In the genomic region with DNA sequence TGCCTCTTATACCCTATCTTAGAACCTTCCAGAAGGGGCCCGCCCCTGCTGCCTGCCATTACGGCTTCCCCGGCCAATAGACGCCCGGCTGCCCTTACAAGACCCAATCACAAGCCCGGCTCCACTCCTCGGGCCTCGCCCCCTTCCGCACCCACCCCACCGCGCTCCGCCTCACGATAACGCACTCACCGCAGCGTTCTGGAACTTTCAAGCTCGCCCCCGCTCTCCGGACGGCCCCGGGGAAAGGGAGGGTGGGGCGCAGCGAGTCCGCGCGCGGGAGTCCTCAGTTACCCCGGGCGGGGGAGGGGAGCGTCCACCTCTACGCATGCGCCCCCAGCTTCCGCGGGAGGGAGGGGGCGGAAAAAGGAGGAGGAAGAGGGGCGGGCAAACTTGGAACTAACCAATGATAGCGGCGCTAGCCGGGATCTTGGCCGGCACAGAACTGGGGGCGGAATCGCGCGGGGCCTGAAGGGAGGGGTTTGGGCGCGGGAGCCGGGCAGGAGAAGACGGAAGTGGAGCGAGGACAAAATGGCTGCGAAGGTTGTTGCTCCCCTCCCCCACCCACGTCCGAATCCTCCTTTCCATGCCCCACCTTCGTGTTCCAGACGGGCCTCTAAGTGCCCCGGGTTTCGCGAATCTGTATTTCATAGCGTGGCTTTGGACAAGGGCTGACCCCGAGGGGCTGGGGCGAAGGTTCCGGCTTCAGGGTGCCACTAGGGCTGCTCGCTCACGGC, we compare ENCODE assay signal across 1 cellular context.
TF ChIP-seq lines count a peak whose summit lies in the region.

No MANE protein-coding gene starts in this region.

TF ChIP-seq in K562, 482 proteins besides CTCF, POLR2A, EP300 and RAD21 (continued from another document and continues in another):
- TF ChIP-seq, protein P1, sequence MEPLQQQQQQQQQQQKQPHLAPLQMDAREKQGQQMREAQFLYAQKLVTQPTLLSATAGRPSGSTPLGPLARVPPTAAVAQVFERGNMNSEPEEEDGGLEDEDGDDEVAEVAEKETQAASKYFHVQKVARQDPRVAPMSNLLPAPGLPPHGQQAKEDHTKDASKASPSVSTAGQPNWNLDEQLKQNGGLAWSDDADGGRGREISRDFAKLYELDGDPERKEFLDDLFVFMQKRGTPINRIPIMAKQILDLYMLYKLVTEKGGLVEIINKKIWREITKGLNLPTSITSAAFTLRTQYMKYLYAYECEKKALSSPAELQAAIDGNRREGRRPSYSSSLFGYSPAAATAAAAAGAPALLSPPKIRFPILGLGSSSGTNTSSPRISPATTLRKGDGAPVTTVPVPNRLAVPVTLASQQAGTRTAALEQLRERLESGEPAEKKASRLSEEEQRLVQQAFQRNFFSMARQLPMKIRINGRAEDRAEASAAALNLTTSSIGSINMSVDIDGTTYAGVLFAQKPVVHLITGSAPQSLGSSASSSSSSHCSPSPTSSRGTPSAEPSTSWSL (CRISPR knock-in tag; IDR thresholded peaks at IDR 0.05; ENCODE audit: borderline replicate concordance): no peak
- no peak for TF ChIP-seq HSF4 (CRISPR knock-in tag; IDR thresholded peaks at IDR 0.05; ENCODE audit: borderline replicate concordance)
- TF ChIP-seq TCF7L2 (IDR thresholded peaks at IDR 0.05; ENCODE audit: low read depth, low read length): no peak
- no peak for TF ChIP-seq MTF1 (CRISPR knock-in tag; IDR thresholded peaks at IDR 0.05; ENCODE audit: borderline replicate concordance)
- TF ChIP-seq ZNF282 (CRISPR knock-in tag; IDR thresholded peaks at IDR 0.05): no peak
- no peak for TF ChIP-seq NFIX (CRISPR knock-in tag; IDR thresholded peaks at IDR 0.05; ENCODE audit: low read depth)
- TF ChIP-seq, protein P2, sequence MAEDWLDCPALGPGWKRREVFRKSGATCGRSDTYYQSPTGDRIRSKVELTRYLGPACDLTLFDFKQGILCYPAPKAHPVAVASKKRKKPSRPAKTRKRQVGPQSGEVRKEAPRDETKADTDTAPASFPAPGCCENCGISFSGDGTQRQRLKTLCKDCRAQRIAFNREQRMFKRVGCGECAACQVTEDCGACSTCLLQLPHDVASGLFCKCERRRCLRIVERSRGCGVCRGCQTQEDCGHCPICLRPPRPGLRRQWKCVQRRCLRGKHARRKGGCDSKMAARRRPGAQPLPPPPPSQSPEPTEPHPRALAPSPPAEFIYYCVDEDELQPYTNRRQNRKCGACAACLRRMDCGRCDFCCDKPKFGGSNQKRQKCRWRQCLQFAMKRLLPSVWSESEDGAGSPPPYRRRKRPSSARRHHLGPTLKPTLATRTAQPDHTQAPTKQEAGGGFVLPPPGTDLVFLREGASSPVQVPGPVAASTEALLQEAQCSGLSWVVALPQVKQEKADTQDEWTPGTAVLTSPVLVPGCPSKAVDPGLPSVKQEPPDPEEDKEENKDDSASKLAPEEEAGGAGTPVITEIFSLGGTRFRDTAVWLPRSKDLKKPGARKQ (CRISPR knock-in tag; IDR thresholded peaks at IDR 0.05): no peak
- TF ChIP-seq, protein P3, sequence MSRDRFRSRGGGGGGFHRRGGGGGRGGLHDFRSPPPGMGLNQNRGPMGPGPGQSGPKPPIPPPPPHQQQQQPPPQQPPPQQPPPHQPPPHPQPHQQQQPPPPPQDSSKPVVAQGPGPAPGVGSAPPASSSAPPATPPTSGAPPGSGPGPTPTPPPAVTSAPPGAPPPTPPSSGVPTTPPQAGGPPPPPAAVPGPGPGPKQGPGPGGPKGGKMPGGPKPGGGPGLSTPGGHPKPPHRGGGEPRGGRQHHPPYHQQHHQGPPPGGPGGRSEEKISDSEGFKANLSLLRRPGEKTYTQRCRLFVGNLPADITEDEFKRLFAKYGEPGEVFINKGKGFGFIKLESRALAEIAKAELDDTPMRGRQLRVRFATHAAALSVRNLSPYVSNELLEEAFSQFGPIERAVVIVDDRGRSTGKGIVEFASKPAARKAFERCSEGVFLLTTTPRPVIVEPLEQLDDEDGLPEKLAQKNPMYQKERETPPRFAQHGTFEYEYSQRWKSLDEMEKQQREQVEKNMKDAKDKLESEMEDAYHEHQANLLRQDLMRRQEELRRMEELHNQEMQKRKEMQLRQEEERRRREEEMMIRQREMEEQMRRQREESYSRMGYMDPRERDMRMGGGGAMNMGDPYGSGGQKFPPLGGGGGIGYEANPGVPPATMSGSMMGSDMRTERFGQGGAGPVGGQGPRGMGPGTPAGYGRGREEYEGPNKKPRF (IDR thresholded peaks at IDR 0.05; ENCODE audit: low read depth, low read length): no peak
- TF ChIP-seq SP2 (IDR thresholded peaks at IDR 0.05; ENCODE audit: extremely low read depth, low read depth, low read length, poor library complexity, severe bottlenecking): peak; percentile 41
- TF ChIP-seq, protein P4, sequence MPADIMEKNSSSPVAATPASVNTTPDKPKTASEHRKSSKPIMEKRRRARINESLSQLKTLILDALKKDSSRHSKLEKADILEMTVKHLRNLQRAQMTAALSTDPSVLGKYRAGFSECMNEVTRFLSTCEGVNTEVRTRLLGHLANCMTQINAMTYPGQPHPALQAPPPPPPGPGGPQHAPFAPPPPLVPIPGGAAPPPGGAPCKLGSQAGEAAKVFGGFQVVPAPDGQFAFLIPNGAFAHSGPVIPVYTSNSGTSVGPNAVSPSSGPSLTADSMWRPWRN (IDR thresholded peaks at IDR 0.05; ENCODE audit: low read depth): no peak
- peak; percentile 51; the same call in 1 of the 2 replicates for TF ChIP-seq PHF8 (IDR thresholded peaks at IDR 0.05; ENCODE audit: borderline replicate concordance, low read length)
- TF ChIP-seq GTF2A2 (tag; IDR thresholded peaks at IDR 0.05): 0 out of 2 replicates have a peak, but pooled peaks have one; percentile 8
- no peak for TF ChIP-seq TFAM (CRISPR knock-in tag; conservative IDR thresholded peaks at IDR 0.05)
- TF ChIP-seq HNRNPUL1 (IDR thresholded peaks at IDR 0.05; ENCODE audit: low read length): no peak
- TF ChIP-seq PHB (CRISPR knock-in tag; IDR thresholded peaks at IDR 0.05): no peak
- TF ChIP-seq JUN (IDR thresholded peaks at IDR 0.05; ENCODE audit: borderline replicate concordance, low read depth, low read length): no peak
- TF ChIP-seq JUN (CRISPR knock-in tag; IDR thresholded peaks at IDR 0.05; ENCODE audit: borderline replicate concordance): no peak
- peak; percentile 77 for TF ChIP-seq EP400 (IDR thresholded peaks at IDR 0.05)
- TF ChIP-seq PHTF2 (CRISPR knock-in tag; IDR thresholded peaks at IDR 0.05): no peak
- TF ChIP-seq, protein P5, sequence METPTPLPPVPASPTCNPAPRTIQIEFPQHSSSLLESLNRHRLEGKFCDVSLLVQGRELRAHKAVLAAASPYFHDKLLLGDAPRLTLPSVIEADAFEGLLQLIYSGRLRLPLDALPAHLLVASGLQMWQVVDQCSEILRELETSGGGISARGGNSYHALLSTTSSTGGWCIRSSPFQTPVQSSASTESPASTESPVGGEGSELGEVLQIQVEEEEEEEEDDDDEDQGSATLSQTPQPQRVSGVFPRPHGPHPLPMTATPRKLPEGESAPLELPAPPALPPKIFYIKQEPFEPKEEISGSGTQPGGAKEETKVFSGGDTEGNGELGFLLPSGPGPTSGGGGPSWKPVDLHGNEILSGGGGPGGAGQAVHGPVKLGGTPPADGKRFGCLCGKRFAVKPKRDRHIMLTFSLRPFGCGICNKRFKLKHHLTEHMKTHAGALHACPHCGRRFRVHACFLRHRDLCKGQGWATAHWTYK (CRISPR knock-in tag; IDR thresholded peaks at IDR 0.05): no peak
- TF ChIP-seq, protein P6, sequence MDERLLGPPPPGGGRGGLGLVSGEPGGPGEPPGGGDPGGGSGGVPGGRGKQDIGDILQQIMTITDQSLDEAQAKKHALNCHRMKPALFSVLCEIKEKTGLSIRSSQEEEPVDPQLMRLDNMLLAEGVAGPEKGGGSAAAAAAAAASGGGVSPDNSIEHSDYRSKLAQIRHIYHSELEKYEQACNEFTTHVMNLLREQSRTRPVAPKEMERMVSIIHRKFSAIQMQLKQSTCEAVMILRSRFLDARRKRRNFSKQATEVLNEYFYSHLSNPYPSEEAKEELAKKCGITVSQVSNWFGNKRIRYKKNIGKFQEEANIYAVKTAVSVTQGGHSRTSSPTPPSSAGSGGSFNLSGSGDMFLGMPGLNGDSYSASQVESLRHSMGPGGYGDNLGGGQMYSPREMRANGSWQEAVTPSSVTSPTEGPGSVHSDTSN (CRISPR knock-in tag; IDR thresholded peaks at IDR 0.05; ENCODE audit: low read depth): no peak
- TF ChIP-seq, protein P6 (tag; conservative IDR thresholded peaks at IDR 0.05; ENCODE audit: low read depth): peak; percentile 58
- no peak for TF ChIP-seq FUS (optimal IDR thresholded peaks at IDR 0.05; ENCODE audit: low read depth, low read length)
- no peak for TF ChIP-seq ZNF695 (CRISPR knock-in tag; IDR thresholded peaks at IDR 0.05)
- no peak for TF ChIP-seq MEF2D (tag; conservative IDR thresholded peaks at IDR 0.05; ENCODE audit: low read depth)
- no peak for TF ChIP-seq OTX1 (CRISPR knock-in tag; IDR thresholded peaks at IDR 0.05)
- no peak for TF ChIP-seq TGIF2 (CRISPR knock-in tag; IDR thresholded peaks at IDR 0.05)
- TF ChIP-seq U2AF2 (optimal IDR thresholded peaks at IDR 0.05; ENCODE audit: low read depth, low read length): no peak
- TF ChIP-seq, protein P7, sequence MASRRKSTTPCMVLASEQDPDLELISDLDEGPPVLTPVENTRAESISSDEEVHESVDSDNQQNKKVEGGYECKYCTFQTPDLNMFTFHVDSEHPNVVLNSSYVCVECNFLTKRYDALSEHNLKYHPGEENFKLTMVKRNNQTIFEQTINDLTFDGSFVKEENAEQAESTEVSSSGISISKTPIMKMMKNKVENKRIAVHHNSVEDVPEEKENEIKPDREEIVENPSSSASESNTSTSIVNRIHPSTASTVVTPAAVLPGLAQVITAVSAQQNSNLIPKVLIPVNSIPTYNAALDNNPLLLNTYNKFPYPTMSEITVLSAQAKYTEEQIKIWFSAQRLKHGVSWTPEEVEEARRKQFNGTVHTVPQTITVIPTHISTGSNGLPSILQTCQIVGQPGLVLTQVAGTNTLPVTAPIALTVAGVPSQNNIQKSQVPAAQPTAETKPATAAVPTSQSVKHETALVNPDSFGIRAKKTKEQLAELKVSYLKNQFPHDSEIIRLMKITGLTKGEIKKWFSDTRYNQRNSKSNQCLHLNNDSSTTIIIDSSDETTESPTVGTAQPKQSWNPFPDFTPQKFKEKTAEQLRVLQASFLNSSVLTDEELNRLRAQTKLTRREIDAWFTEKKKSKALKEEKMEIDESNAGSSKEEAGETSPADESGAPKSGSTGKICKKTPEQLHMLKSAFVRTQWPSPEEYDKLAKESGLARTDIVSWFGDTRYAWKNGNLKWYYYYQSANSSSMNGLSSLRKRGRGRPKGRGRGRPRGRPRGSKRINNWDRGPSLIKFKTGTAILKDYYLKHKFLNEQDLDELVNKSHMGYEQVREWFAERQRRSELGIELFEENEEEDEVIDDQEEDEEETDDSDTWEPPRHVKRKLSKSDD (conservative IDR thresholded peaks at IDR 0.05; ENCODE audit: low read length): no peak
- TF ChIP-seq, protein P8, sequence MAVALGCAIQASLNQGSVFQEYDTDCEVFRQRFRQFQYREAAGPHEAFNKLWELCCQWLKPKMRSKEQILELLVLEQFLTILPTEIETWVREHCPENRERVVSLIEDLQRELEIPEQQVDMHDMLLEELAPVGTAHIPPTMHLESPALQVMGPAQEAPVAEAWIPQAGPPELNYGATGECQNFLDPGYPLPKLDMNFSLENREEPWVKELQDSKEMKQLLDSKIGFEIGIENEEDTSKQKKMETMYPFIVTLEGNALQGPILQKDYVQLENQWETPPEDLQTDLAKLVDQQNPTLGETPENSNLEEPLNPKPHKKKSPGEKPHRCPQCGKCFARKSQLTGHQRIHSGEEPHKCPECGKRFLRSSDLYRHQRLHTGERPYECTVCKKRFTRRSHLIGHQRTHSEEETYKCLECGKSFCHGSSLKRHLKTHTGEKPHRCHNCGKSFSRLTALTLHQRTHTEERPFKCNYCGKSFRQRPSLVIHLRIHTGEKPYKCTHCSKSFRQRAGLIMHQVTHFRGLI (CRISPR knock-in tag; IDR thresholded peaks at IDR 0.05): no peak
- TF ChIP-seq, protein P9, sequence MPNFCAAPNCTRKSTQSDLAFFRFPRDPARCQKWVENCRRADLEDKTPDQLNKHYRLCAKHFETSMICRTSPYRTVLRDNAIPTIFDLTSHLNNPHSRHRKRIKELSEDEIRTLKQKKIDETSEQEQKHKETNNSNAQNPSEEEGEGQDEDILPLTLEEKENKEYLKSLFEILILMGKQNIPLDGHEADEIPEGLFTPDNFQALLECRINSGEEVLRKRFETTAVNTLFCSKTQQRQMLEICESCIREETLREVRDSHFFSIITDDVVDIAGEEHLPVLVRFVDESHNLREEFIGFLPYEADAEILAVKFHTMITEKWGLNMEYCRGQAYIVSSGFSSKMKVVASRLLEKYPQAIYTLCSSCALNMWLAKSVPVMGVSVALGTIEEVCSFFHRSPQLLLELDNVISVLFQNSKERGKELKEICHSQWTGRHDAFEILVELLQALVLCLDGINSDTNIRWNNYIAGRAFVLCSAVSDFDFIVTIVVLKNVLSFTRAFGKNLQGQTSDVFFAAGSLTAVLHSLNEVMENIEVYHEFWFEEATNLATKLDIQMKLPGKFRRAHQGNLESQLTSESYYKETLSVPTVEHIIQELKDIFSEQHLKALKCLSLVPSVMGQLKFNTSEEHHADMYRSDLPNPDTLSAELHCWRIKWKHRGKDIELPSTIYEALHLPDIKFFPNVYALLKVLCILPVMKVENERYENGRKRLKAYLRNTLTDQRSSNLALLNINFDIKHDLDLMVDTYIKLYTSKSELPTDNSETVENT (CRISPR knock-in tag; IDR thresholded peaks at IDR 0.05): 0 out of 2 replicates have a peak, but pooled peaks have one; percentile 10
- TF ChIP-seq NR2F6 (CRISPR knock-in tag; IDR thresholded peaks at IDR 0.05): no peak
- TF ChIP-seq NCOA4 (IDR thresholded peaks at IDR 0.05; ENCODE audit: partially characterized antibody): no peak
